In genomic region chr22:30277547-30278344, GRCh38 we compare ENCODE assay signal across 1 cellular context.
TF ChIP-seq lines count a peak whose summit lies in the region.

No MANE protein-coding gene starts in this region.

TF ChIP-seq in H1, 55 proteins besides CTCF, POLR2A, EP300 and RAD21:
- TF ChIP-seq FOSL1 (IDR thresholded peaks at IDR 0.05; ENCODE audit: insufficient read depth, low read depth, low read length) = no peak
- no peak for TF ChIP-seq KDM4A (IDR thresholded peaks at IDR 0.05; ENCODE audit: low read depth, low read length, severe bottlenecking)
- TF ChIP-seq YY1 (IDR thresholded peaks at IDR 0.05; ENCODE audit: low read depth, low read length) = no peak
- TF ChIP-seq SUZ12 (IDR thresholded peaks at IDR 0.05; ENCODE audit: low read length) = no peak
